8 cellular contexts compared by ENCODE assay signal in the genomic region with DNA sequence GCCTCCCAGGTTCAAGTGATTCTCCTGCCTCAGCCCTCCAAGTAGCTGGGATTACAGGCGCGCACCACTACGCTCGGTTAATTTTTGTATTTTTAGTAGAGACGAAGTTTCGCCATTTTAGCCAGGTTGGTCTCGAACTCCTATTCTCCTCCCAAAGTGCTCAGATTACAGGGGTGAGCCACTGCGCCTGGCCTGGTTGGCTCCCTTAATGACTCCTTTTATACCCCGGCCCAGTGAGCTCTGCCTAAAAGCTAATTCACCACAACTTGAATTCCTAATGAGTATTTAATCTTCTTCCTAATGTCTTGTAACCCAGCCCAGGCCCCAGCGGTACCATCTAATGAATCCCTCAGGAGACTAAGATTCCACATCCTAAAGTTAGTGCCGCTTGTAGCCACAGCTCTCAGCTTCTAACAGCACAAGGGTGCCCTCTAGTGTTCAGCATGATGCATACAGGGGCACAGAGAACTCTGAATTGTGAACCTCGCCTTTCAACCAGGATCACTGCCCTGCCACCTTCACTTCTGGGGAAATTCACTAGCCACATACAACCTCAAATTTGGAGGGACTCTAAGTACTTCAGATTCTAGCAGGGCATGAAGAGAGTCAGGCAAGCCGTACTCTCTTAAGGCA.
DNase-seq lines count a peak whose midpoint lies in the region; ATAC-seq, FAIRE-seq and TF ChIP-seq lines count a peak whose summit lies in the region.

No MANE protein-coding gene starts in this region.

- H4K91ac ChIP-seq in H1 (replicated peaks; ENCODE audit: insufficient read length, low read length) = no peak overlapping the region

- no peaks in the 10 kb centered on the region for H4K20me1 ChIP-seq in H1 (replicated peaks in 1 of 2; ENCODE audit: control insufficient read depth in 1 of 2, insufficient read depth in 2 of 2, low read length in 2 of 2)

- no peaks in the 10 kb centered on the region for H3K79me1 ChIP-seq in H1 (ENCODE audit: low read depth, low read length)

- 62% methylated on average over 12 of the region's 13 CpGs; no CpG with 5 or more reads in 1 of the 2 experiments for WGBS in H1 (ENCODE audit: extremely low coverage in 1 of 2, insufficient coverage in 1 of 2, insufficient read length in 1 of 2, insufficient replicate concordance in 2 of 2, low coverage in 1 of 2, low lambda C conversion rate in 2 of 2, missing lambda C conversion rate in 1 of 2), 2 experiments

- H3K18ac ChIP-seq in H1 (ENCODE audit: extremely low read depth, low read length) = no peak overlapping the region

- no peak overlapping the region for H3K9ac ChIP-seq in H1 (replicated peaks in 1 of 4; ENCODE audit: extremely low read depth in 1 of 4, low read depth in 3 of 4, low read length in 3 of 4)

- H2BK20ac ChIP-seq in H1 (ENCODE audit: low read length) = no peak overlapping the region

- H2BK15ac ChIP-seq in H1 (ENCODE audit: low read length) = no peak overlapping the region

- no peak overlapping the region for H3K56ac ChIP-seq in H1 (replicated peaks; ENCODE audit: insufficient read length, low read depth, low read length)

- no peak overlapping the region for H2AK5ac ChIP-seq in H1 (ENCODE audit: low read depth, low read length)

- no peak overlapping the region for H3K4ac ChIP-seq in H1 (replicated peaks; ENCODE audit: insufficient read length, low read depth, low read length)

- no peak for TF ChIP-seq EP300 in H1 (IDR thresholded peaks at IDR 0.05; ENCODE audit: borderline replicate concordance in 1 of 2, low read depth in 2 of 2, low read length in 2 of 2)

- H4K5ac ChIP-seq in H1 (ENCODE audit: insufficient read length, low read depth, low read length) = no peak overlapping the region

- ATAC-seq in GM18519 (IDR thresholded peaks at IDR 0.05; ENCODE audit: low FRiP score, unreplicated experiment) (peak; percentile 81), HG03066 (IDR thresholded peaks at IDR 0.05; ENCODE audit: low read depth, unreplicated experiment) (peak; percentile 87), mucosa of descending colon (peak; percentile 78)

- DNase-seq in BJ (ENCODE audit: low read depth) (no peak), NCI-H2227 (lab: John Stamatoyannopoulos, UW; ENCODE audit: unreplicated experiment) (peak; percentile 83), H1 (ENCODE audit: low read depth in 1 of 2, low spot score in 2 of 2) (peak; percentile 2 to 53), mucosa of descending colon (peak in 1 of 3 donors; percentile 45), tibial artery (peak in 1 of 2 donors; percentile 23)
- peak; percentile 17 for DNase-seq in activated CD4-positive, alpha-beta T cell treated with anti-CD3 and anti-CD28 coated beads, Interleukin-2, amount 50 U/mL, for 1 hour

- H3K27me3 ChIP-seq in BJ (ENCODE audit: control insufficient read depth, insufficient read depth, low read length) (no peaks in the 10 kb centered on the region), H1 (replicated peaks in 1 of 4; ENCODE audit: control insufficient read depth in 3 of 4, extremely low read depth in 1 of 4, insufficient read depth in 3 of 4, low read length in 3 of 4) (no peaks in the 10 kb centered on the region), tibial artery (no peaks in the 10 kb centered on the region)

- H3K23me2 ChIP-seq in H1 (ENCODE audit: low read depth, low read length) = no peaks in the 10 kb centered on the region

- no peaks in the 10 kb centered on the region for H3K4me1 ChIP-seq in H1 (replicated peaks in 1 of 4; ENCODE audit: control insufficient read depth in 3 of 4, insufficient read depth in 4 of 4, low read length in 3 of 4)
- no peaks in the 10 kb centered on the region for H3K4me1 ChIP-seq in mucosa of descending colon (ENCODE audit: low read depth)
- no peaks in the 10 kb centered on the region for H3K4me1 ChIP-seq in tibial artery

- no peak overlapping the region for H4K8ac ChIP-seq in H1 (ENCODE audit: extremely low read depth, insufficient read depth, low read length)

- FAIRE-seq in H1 (lab: Jason Lieb, UNC) = peak; percentile 87

- CTCF ChIA-PET in BJ (lab: Yijun Ruan, JAX) (interaction anchor here (0.8 kb wide), 1 partner anchor 657 kb away, joined by 3 read pairs; no protein-coding TSS in a partner anchor), H1 (lab: Charles Lee; ENCODE audit: partially characterized antibody) (interaction anchor here (0.7 to 1.4 kb wide), 8 partner anchors 370 to 651 kb away, joined by 3 read pairs; no protein-coding TSS in a partner anchor)

- H3K79me2 ChIP-seq in H1 (ENCODE audit: control insufficient read depth in 1 of 2, insufficient read depth in 2 of 2, low read length in 2 of 2) = no peaks in the 10 kb centered on the region

- H2BK5ac ChIP-seq in H1 (ENCODE audit: low read depth, low read length) = no peak overlapping the region

- TF ChIP-seq CTCF in BJ (IDR thresholded peaks at IDR 0.05; ENCODE audit: insufficient read depth, low read depth, low read length) (peak; percentile 68), H1 (IDR thresholded peaks at IDR 0.05; ENCODE audit: control extremely low read depth in 1 of 3, insufficient read depth in 1 of 3, low read depth in 1 of 3, low read length in 3 of 3) (peak; percentile 32 to 76 (median 72)), mucosa of descending colon (IDR thresholded peaks at IDR 0.05) (peak; percentile 21), tibial artery (IDR thresholded peaks at IDR 0.05) (peak; percentile 46 to 56)

- no peak overlapping the region for H2BK12ac ChIP-seq in H1 (ENCODE audit: low read depth, low read length)

- intact Hi-C loops in mucosa of descending colon (cut with DNase I, micrococcal nuclease) (loop anchor here (5.0 to 10.0 kb wide), 2 partner anchors 651 to 659 kb away; no protein-coding TSS in a partner anchor), tibial artery (cut with DNase I; ENCODE audit: low total_unique reads) (loop anchor here (10.0 kb wide), 1 partner anchor 659 kb away; no protein-coding TSS in a partner anchor)

- H3K36me3 ChIP-seq in BJ (ENCODE audit: control insufficient read depth, insufficient read depth, low read length) (no peaks in the 10 kb centered on the region), H1 (ENCODE audit: control insufficient read depth in 2 of 4, insufficient read depth in 4 of 4, low read length in 3 of 4) (no peaks in the 10 kb centered on the region), mucosa of descending colon (ENCODE audit: low read depth) (no peaks in the 10 kb centered on the region), tibial artery (no peaks in the 10 kb centered on the region)

- H3K9me3 ChIP-seq in H1 (ENCODE audit: insufficient read depth in 2 of 2, low read depth in 1 of 2, low read length in 1 of 2) (no peaks in the 10 kb centered on the region), mucosa of descending colon (no peaks in the 10 kb centered on the region), tibial artery (no peaks in the 10 kb centered on the region)

- no peak overlapping the region for H2BK120ac ChIP-seq in H1 (replicated peaks; ENCODE audit: low read depth, low read length)

- TF ChIP-seq POLR2A in H1 (IDR thresholded peaks at IDR 0.05; ENCODE audit: control extremely low read depth in 1 of 2, low read depth in 2 of 2, low read length in 2 of 2) = no peak

- no peak overlapping the region for H3K4me2 ChIP-seq in H1 (ENCODE audit: insufficient read depth in 1 of 2, low read depth in 2 of 2, low read length in 2 of 2)

- H3K27ac ChIP-seq in H1 (ENCODE audit: low read depth, low read length) (no peak overlapping the region), tibial artery (no peak overlapping the region)

- no peak overlapping the region for H3K23ac ChIP-seq in H1 (ENCODE audit: insufficient read length)

- POLR2A ChIA-PET in BJ (lab: Charles Lee) (no interaction called here), H1 (lab: Charles Lee; ENCODE audit: partially characterized antibody) (no interaction called here)

- no peak overlapping the region for H2AFZ ChIP-seq in H1 (ENCODE audit: low read length)

- H3K4me3 ChIP-seq in BJ (ENCODE audit: low read depth, low read length) (no peak overlapping the region), H1 (ENCODE audit: extremely low read depth in 1 of 4, insufficient read depth in 2 of 4, low read depth in 3 of 4, low read length in 4 of 4) (no peak overlapping the region), mucosa of descending colon (no peak overlapping the region), tibial artery (no peak overlapping the region)

- H3K14ac ChIP-seq in H1 (ENCODE audit: insufficient read length) = no peak overlapping the region

- peak; percentile 92 to 93 for TF ChIP-seq RAD21 in H1 (IDR thresholded peaks at IDR 0.05 in 1 of 2, conservative IDR thresholded peaks at IDR 0.05 in 1 of 2; ENCODE audit: low read depth in 2 of 2, low read length in 2 of 2)

TF ChIP-seq in H1, 55 proteins besides CTCF, POLR2A, EP300 and RAD21:
- peak; percentile 28; the same call in 1 of the 2 replicates for TF ChIP-seq TEAD4 (IDR thresholded peaks at IDR 0.05; ENCODE audit: low read depth, low read length)
- TF ChIP-seq RBBP5 (IDR thresholded peaks at IDR 0.05; ENCODE audit: borderline replicate concordance, low read depth, low read length) = no peak
- TF ChIP-seq, protein P1, sequence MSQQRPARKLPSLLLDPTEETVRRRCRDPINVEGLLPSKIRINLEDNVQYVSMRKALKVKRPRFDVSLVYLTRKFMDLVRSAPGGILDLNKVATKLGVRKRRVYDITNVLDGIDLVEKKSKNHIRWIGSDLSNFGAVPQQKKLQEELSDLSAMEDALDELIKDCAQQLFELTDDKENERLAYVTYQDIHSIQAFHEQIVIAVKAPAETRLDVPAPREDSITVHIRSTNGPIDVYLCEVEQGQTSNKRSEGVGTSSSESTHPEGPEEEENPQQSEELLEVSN (IDR thresholded peaks at IDR 0.05) = no peak
- no peak for TF ChIP-seq CHD1 (IDR thresholded peaks at IDR 0.05; ENCODE audit: low read depth, low read length)
- TF ChIP-seq CREB1 (IDR thresholded peaks at IDR 0.05) = 0 out of 2 replicates have a peak, but pooled peaks have one; percentile 16
- TF ChIP-seq BCL11A (IDR thresholded peaks at IDR 0.05; ENCODE audit: low read depth in 2 of 2, low read length in 2 of 2) = no peak
TF ChIP-seq in H1: peak in this region for 2.

Comparison
In these comparisons a context has a peak if more than half of its experiments do, and no peak if none do; other contexts are left out.
1. CTCF ChIP-seq: peak in every context shown above with its lines; median percentile 72 in H1; 68 in BJ; 51 in tibial artery; 21 in mucosa of descending colon.